In the genomic region with DNA sequence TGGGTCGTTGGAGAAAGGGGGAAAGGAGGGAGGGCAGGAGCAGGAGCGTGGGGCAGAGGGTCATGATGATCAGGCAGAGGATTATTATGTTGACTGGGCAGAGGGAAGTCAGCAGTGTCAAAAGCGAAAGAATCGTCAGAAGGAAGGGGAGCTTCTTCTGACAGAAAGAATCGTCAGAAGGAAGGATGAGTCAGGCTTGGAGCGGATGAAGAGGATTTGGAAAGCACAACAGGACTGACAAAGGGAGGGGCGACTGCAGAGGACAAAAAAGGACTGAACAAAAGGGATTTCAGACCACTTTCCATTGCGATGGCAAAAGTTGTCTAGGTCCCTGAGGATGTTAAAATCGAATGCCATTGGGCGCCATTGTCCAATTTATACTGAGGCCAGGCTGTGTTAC, we compare ENCODE assay signal across 27 cellular contexts.
"Had no signal": no experiment of that assay in that cellular context is flagged by ENCODE, and none has a peak within 500 bp of the region (broad histone marks: within the 10 kb centered on the region; RNA-seq: fewer than 3 reads in every experiment).

No MANE protein-coding gene starts in this region.

- H3K27ac ChIP-seq: brain microvascular endothelial cell, cardiac muscle cell, PC-9, WERI-Rb-1 had no signal

- DNase-seq: activated CD4-positive, alpha-beta memory T cell treated with anti-CD3 and anti-CD28 coated beads, Interleukin-2, amount 10 ng/mL, durations not matched to agents 7 days and 5 days; activated CD4-positive, alpha-beta T cell treated with anti-CD3 and anti-CD28 coated beads for 36 hours; activated CD4-positive, alpha-beta T cell treated with anti-CD3 and anti-CD28 coated beads, Interleukin-2, amount 50 U/mL, for 1 hour; activated gamma-delta T cell treated with Interleukin-2 at 50 U/mL for 16 hours; activated naive CD4-positive, alpha-beta T cell treated with anti-CD3 and anti-CD28 coated beads, Interleukin-2, amount 10 ng/mL, durations not matched to agents 7 days and 5 days; activated naive CD8-positive, alpha-beta T cell treated with anti-CD3 and anti-CD28 coated beads for 36 hours; activated T-cell treated with anti-CD3 and anti-CD28 coated beads for 4 hours; activated T-cell treated with anti-CD3 and anti-CD28 coated beads, Interleukin-2, amount 50 U/mL, for 48 hours; brain microvascular endothelial cell; cerebellar nuclear complex; KG1; NCI-H1092; NCI-H1417; NCI-H1930; NCI-H2171; NCI-H2227 treated with DMSO at 0.1 percent for 48 hours; NCI-H446 treated with DMSO at 0.1 percent for 48 hours; NCI-H524 treated with DMSO at 0.1 percent for 48 hours; NCI-H82; NK-92 treated with Interleukin-12 subunit alpha and Interleukin-12 subunit beta, amount 100 ng/mL, for 24 hours; PC-9; SHP77 treated with DMSO at 0.1 percent for 48 hours; T-helper 2 cell; T1000; WERI-Rb-1 had no signal

- H3K36me3 ChIP-seq: brain microvascular endothelial cell, cardiac muscle cell, WERI-Rb-1 had no signal

- H3K4me3 ChIP-seq: cardiac muscle cell, PC-9 had no signal

- ATAC-seq: activated CD4-positive, alpha-beta T cell treated with anti-CD3 and anti-CD28 coated beads for 36 hours; activated T-helper 17 cell treated with anti-CD3 and anti-CD28 coated beads, Interleukin-2, amount 50 U/mL, for 72 hours had no signal

- H3K4me2 ChIP-seq: PC-9 had no signal

- H3K27me3 ChIP-seq: brain microvascular endothelial cell, cardiac muscle cell had no signal

- H2AFZ ChIP-seq: PC-9 had no signal
